In the genomic region with DNA sequence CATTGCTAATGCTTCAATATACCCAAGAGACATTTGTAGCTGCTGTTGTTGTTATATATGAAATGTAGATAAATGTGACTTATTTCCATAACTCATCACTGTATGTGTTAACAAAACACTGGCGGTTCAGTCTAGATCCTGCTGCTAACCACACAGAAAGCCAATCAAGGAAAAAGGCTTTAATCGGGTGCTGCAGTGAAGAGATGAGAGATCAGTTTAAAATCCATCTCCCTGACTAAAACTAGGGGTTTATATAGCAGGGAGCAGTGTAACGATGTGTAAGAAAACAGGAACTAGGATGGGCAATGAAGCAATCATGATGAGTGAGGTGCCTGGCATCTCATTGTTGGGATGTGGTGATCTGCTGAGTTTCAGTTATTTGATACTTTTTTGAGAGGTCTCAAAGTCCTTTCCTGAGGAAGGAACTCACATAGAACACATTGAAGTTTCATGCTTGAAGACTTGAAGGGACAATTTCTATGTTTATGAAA, we compare ENCODE assay signal across 25 cellular contexts.
"Had no signal": no experiment of that assay in that cellular context is flagged by ENCODE, and none has a peak within 500 bp of the region (broad histone marks: within the 10 kb centered on the region; RNA-seq: fewer than 3 reads in every experiment).

No MANE protein-coding gene starts in this region.

- H3K36me3 ChIP-seq: brain microvascular endothelial cell, Peyer's patch had no signal

- H3K9me3 ChIP-seq: Peyer's patch had no signal

- DNase-seq: activated CD4-positive, alpha-beta memory T cell treated with anti-CD3 and anti-CD28 coated beads, Interleukin-2, amount 10 ng/mL, durations not matched to agents 7 days and 5 days; activated CD4-positive, alpha-beta T cell treated with anti-CD3 and anti-CD28 coated beads for 36 hours; activated CD4-positive, alpha-beta T cell treated with anti-CD3 and anti-CD28 coated beads, Interleukin-2, amount 50 U/mL, for 1 hour; activated gamma-delta T cell; activated naive CD4-positive, alpha-beta T cell treated with anti-CD3 and anti-CD28 coated beads, Interleukin-2, amount 10 ng/mL, durations not matched to agents 7 days and 5 days; activated naive CD8-positive, alpha-beta T cell treated with anti-CD3 and anti-CD28 coated beads for 36 hours; activated T-cell treated with anti-CD3 and anti-CD28 coated beads for 4 hours; activated T-cell treated with anti-CD3 and anti-CD28 coated beads, Interleukin-2, amount 50 U/mL, for 48 hours; brain microvascular endothelial cell; cerebellar nuclear complex; NCI-H1092; NCI-H1930; NCI-H2171; NCI-H2227 treated with DMSO at 0.1 percent for 48 hours; NCI-H446 treated with DMSO at 0.1 percent for 48 hours; NCI-H524 treated with DMSO at 0.1 percent for 48 hours; NCI-H82; Peyer's patch; SHP77; T-cell; T-helper 2 cell; T1000 had no signal

- H3K27ac ChIP-seq: brain microvascular endothelial cell, Peyer's patch, RWPE1, VCaP had no signal

- H3K4me1 ChIP-seq: Peyer's patch had no signal

- H3K4me3 ChIP-seq: Peyer's patch had no signal

- H3K27me3 ChIP-seq: brain microvascular endothelial cell, Peyer's patch had no signal

- ATAC-seq: activated CD4-positive, alpha-beta T cell treated with anti-CD3 and anti-CD28 coated beads for 36 hours; activated T-helper 17 cell treated with anti-CD3 and anti-CD28 coated beads, Interleukin-2, amount 50 U/mL, for 72 hours; T-cell had no signal
